ENCODE assay signal across 10 cellular contexts in the genomic region with DNA sequence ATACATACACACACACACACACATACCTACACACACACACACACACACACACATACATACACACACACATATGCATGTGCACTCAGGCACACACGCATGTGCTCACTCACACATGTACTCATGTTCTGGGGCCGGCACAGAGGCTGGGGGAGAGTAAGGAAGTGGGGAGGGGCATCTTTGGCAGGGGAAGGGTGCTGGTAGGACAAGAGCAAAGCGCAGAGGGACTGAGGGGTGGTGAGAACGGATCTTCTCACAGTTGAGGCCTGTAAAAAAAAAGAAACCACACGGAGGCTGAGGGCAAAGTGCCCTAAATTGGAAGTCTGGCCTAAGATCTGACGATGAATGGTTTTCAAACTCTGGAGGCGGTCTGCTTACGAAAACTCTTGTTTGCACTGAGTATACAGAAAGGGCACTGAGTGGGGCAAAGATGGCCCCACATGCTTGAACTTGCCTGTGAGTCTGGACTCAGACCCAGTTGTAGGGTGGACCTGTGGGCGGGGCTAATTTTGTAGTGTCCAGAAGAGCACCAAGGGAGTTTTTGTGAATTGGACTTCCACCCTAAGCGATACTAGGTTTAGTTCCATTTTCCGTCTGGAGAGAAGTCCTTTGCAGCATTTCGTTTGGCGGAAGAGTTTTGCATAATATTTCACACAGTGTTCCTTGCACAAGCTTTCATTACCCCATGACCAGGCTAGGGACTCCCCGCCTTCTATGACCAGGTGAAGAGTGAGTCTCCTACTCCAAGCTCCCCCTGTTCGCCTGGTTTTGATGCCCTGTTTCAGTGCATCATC.
A peak's percentile ranks its signal among the peaks of the same experiment; 100 is the strongest.
DNase-seq lines count a peak whose midpoint lies in the region; ATAC-seq and TF ChIP-seq lines count a peak whose summit lies in the region.
"Had no signal": no experiment of that assay in that cellular context is flagged by ENCODE, and none has a peak within 500 bp of the region (broad histone marks: within the 10 kb centered on the region; RNA-seq: fewer than 3 reads in every experiment).

No MANE protein-coding gene starts in this region.

- WGBS in ovary, 3 donors, result 92 to 96% (median 94%) methylated on average over 15 of the region's 15 CpGs

- H3K9me3 ChIP-seq in ovary, result no peaks in the 10 kb centered on the region

- H3K36me3 ChIP-seq in ovary, result no peaks in the 10 kb centered on the region

- TF ChIP-seq EP300 in ovary (IDR thresholded peaks at IDR 0.05), result no peak

- no peaks in the 10 kb centered on the region for H3K27me3 ChIP-seq in ovary

- intact Hi-C loops in left cardiac atrium (cut with DNase I) (no loop called here), ovary (cut with DNase I) (no loop called here)

- no peak for TF ChIP-seq POLR2A in ovary (IDR thresholded peaks at IDR 0.05)

- peak; percentile 28 for ATAC-seq in GM19468 (IDR thresholded peaks at IDR 0.05; ENCODE audit: extremely low read depth, unreplicated experiment)
- peak; percentile 63 for ATAC-seq in HG03520 (IDR thresholded peaks at IDR 0.05; ENCODE audit: unreplicated experiment)
- peak; percentile 43 for ATAC-seq in left cardiac atrium
- ATAC-seq in GM19328 (IDR thresholded peaks at IDR 0.05; ENCODE audit: unreplicated experiment), result no peak

- no peak overlapping the region for H3K4me3 ChIP-seq in ovary
- no peak overlapping the region for H3K4me3 ChIP-seq in foreskin fibroblast (ENCODE audit: low read depth in 1 of 2, low read length in 2 of 2)

- DNase-seq in Ammon's horn (ENCODE audit: low spot score) (peak; percentile 28), left cardiac atrium (no peak), ovary (no peak), foreskin fibroblast (no peak), NCI-H2227 treated with DMSO at 0.1 percent for 48 hours (lab: John Stamatoyannopoulos, UW) (no peak)
- DNase-seq: activated CD8-positive, alpha-beta memory T cell treated with anti-CD3 and anti-CD28 coated beads, Interleukin-2, amount 50 U/mL, for 4 hours; NCI-H2171 had no signal

- TF ChIP-seq CTCF in ovary (IDR thresholded peaks at IDR 0.05), result no peak
- TF ChIP-seq CTCF in foreskin fibroblast (IDR thresholded peaks at IDR 0.05; ENCODE audit: low read depth, low read length), result no peak

- peaks cover 5% of the 10 kb centered on the region for H3K4me1 ChIP-seq in ovary (ENCODE audit: insufficient read depth)

- H3K27ac ChIP-seq in ovary, result no peak overlapping the region
